In the genomic region with DNA sequence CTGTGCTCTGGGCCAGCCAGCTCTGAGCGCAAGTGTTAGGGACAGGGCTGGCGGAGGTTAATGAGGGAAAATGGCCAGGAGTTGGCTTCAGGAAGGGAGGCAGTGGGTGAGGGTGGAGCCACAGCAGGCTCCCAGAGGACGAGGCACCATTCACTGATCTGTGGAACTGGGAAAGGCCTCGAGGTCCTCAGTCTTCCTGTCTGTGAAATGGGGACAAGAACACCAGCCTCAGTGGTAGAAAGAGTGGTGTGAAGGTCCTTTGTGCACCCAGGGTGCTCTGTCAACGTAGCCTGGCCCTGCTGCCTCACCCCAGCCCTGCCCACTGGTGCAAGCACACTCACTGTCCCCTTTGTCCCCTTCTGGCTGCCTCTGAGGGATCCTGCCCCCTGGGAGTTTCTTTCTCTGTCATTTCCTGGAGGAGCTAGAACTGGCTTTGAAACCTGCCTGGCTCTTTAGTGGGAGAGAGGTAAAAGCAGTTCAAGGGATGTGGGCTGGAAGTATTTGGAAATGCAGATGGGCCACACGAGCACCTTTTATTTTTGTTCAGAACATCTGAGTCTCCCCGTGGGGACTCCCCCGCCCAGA, we compare ENCODE assay signal across 11 cellular contexts. TPM values are rescaled to one million over a fixed set of nuclear protein-coding genes. Genes with fewer than 3 reads are reported as not detected.
DNase-seq lines count a peak whose midpoint lies in the region; ATAC-seq and TF ChIP-seq lines count a peak whose summit lies in the region.
"Had no signal": no experiment of that assay in that cellular context is flagged by ENCODE, and none has a peak within 500 bp of the region (broad histone marks: within the 10 kb centered on the region; RNA-seq: fewer than 3 reads in every experiment).

No MANE protein-coding gene starts in this region.

- peaks cover 25% of the 10 kb centered on the region; the same call in 1 of the 2 replicates for H3K27me3 ChIP-seq in DOHH2 (ENCODE audit: control insufficient read depth, low read length)

- H3K9me3 Mint-ChIP-seq in activated CD8-positive, alpha-beta T cell treated with anti-CD3 and anti-CD28 coated beads, Interleukin-2, amount 10 ng/mL, durations not matched to agents 7 days and 5 days (ENCODE audit: insufficient read depth) = no peaks in the 10 kb centered on the region
- no peaks in the 10 kb centered on the region for H3K9me3 Mint-ChIP-seq in naive thymus-derived CD8-positive, alpha-beta T cell

- peak overlapping the region; percentile 92 for H3K27ac Mint-ChIP-seq in activated CD8-positive, alpha-beta T cell treated with anti-CD3 and anti-CD28 coated beads, Interleukin-2, amount 10 ng/mL, durations not matched to agents 7 days and 5 days
- H3K27ac Mint-ChIP-seq in naive thymus-derived CD8-positive, alpha-beta T cell = peak overlapping the region; percentile 41 to 91 (median 87)

- H3K27ac ChIP-seq in DOHH2 (ENCODE audit: low read depth, low read length) = no peak overlapping the region

- peak overlapping the region; percentile 72 for H3K4me3 Mint-ChIP-seq in activated CD8-positive, alpha-beta T cell treated with anti-CD3 and anti-CD28 coated beads, Interleukin-2, amount 10 ng/mL, durations not matched to agents 7 days and 5 days
- peak overlapping the region; percentile 65 to 89 (median 82) for H3K4me3 Mint-ChIP-seq in naive thymus-derived CD8-positive, alpha-beta T cell

- H3K27me3 Mint-ChIP-seq in activated CD8-positive, alpha-beta T cell treated with anti-CD3 and anti-CD28 coated beads, Interleukin-2, amount 10 ng/mL, durations not matched to agents 7 days and 5 days (ENCODE audit: low read depth) = peaks cover 23% of the 10 kb centered on the region
- peaks cover 0 to 9% (median 2%) of the 10 kb centered on the region in 5 donors for H3K27me3 Mint-ChIP-seq in naive thymus-derived CD8-positive, alpha-beta T cell

- peaks cover 22% of the 10 kb centered on the region for H3K4me1 ChIP-seq in DOHH2 (ENCODE audit: control insufficient read depth, low read length)

- peak overlapping the region; percentile 90 for H3K4me2 ChIP-seq in DOHH2 (ENCODE audit: low read length)

- peak; percentile 10 for ATAC-seq in GM21786 (IDR thresholded peaks at IDR 0.05; ENCODE audit: unreplicated experiment)
- peak; percentile 3 for ATAC-seq in activated CD8-positive, alpha-beta T cell treated with anti-CD3 and anti-CD28 coated beads, Interleukin-2, amount 10 ng/mL, durations not matched to agents 7 days and 5 days
- ATAC-seq in naive thymus-derived CD8-positive, alpha-beta T cell = peak in 1 of 2 donors; percentile 10
- ATAC-seq in HG03378 (IDR thresholded peaks at IDR 0.05; ENCODE audit: unreplicated experiment) = no peak

- no peak for TF ChIP-seq CTCF in DOHH2 (IDR thresholded peaks at IDR 0.05; ENCODE audit: low read depth, low read length, poor library complexity, severe bottlenecking)

- no peaks in the 10 kb centered on the region for H3F3A ChIP-seq in DOHH2 (ENCODE audit: control insufficient read depth, insufficient read depth)

- no peak for DNase-seq in activated CD8-positive, alpha-beta T cell treated with anti-CD3 and anti-CD28 coated beads, Interleukin-2, amount 10 ng/mL, durations not matched to agents 7 days and 5 days
- no peak for DNase-seq in naive thymus-derived CD8-positive, alpha-beta T cell
- no peak for DNase-seq in NOMO-1 treated with dmso at 0.1 percent for 144 hours (lab: John Stamatoyannopoulos, UW; ENCODE audit: unreplicated experiment)
- DNase-seq in activated CD4-positive, alpha-beta T cell treated with anti-CD3 and anti-CD28 coated beads, Interleukin-2, amount 50 U/mL, for 4 hours = no peak
- no peak for DNase-seq in stimulated activated CD4-positive, alpha-beta T cell treated with anti-CD3 and anti-CD28 coated beads, Interleukin-2, amount 100 ng/mL, for 24 hours
- DNase-seq: GF-D8, GOT3 had no signal

- H3K9me3 ChIP-seq in DOHH2 (ENCODE audit: control insufficient read depth, insufficient read depth, low read length) = no peaks in the 10 kb centered on the region

- H3K79me2 ChIP-seq in DOHH2 (ENCODE audit: control insufficient read depth, low read length) = no peaks in the 10 kb centered on the region

- peak overlapping the region; percentile 67 for H3K4me3 ChIP-seq in DOHH2 (ENCODE audit: low read length)

- H3K9me2 ChIP-seq in DOHH2 (replicated peaks; ENCODE audit: control insufficient read depth, low read length) = no peaks in the 10 kb centered on the region

- POLR2A ChIA-PET in activated CD8-positive, alpha-beta T cell treated with anti-CD3 and anti-CD28 coated beads, Interleukin-2, amount 10 ng/mL, durations not matched to agents 7 days and 5 days (lab: Charles Lee) = interaction anchor here (0.7 to 1.5 kb wide), 2 partner anchors 59 to 218 kb away, joined by 3 to 4 read pairs; no protein-coding TSS in a partner anchor
- POLR2A ChIA-PET in naive thymus-derived CD8-positive, alpha-beta T cell (lab: Charles Lee) = interaction anchor here (1.1 kb wide), 1 partner anchor 92 kb away, joined by 3 read pairs; a partner anchor contains a TSS

- CTCF ChIA-PET in activated CD8-positive, alpha-beta T cell treated with anti-CD3 and anti-CD28 coated beads, Interleukin-2, amount 10 ng/mL, durations not matched to agents 7 days and 5 days (lab: Charles Lee) = interaction anchor here (0.9 kb wide), 2 partner anchors 92 to 505 kb away, joined by 3 to 5 read pairs; a partner anchor contains a TSS

- peaks cover 31% of the 10 kb centered on the region for H3K4me1 Mint-ChIP-seq in activated CD8-positive, alpha-beta T cell treated with anti-CD3 and anti-CD28 coated beads, Interleukin-2, amount 10 ng/mL, durations not matched to agents 7 days and 5 days (ENCODE audit: low read depth)
- H3K4me1 Mint-ChIP-seq in naive thymus-derived CD8-positive, alpha-beta T cell = peaks cover 14 to 44% (median 26%) of the 10 kb centered on the region in 4 donors

- H3K36me3 Mint-ChIP-seq in activated CD8-positive, alpha-beta T cell treated with anti-CD3 and anti-CD28 coated beads, Interleukin-2, amount 10 ng/mL, durations not matched to agents 7 days and 5 days (ENCODE audit: low read depth) = no peaks in the 10 kb centered on the region
- H3K36me3 Mint-ChIP-seq in naive thymus-derived CD8-positive, alpha-beta T cell = no peaks in the 10 kb centered on the region

- H4K20me1 ChIP-seq in DOHH2 (ENCODE audit: control insufficient read depth, insufficient read depth, low read depth, low read length) = no peaks in the 10 kb centered on the region; the same call in 1 of the 2 replicates

- H3K36me3 ChIP-seq in DOHH2 (ENCODE audit: control insufficient read depth, low read length) = no peaks in the 10 kb centered on the region

RNA-seq across cellular contexts. Expression of a gene that starts 25.0 kb away (rescaled TPM):
- not detected for total RNA-seq in activated CD8-positive, alpha-beta T cell treated with anti-CD3 and anti-CD28 coated beads, Interleukin-2, amount 10 ng/mL, durations not matched to agents 7 days and 5 days
- under 1 TPM; 0.13 to 0.30 TPM for total RNA-seq in naive thymus-derived CD8-positive, alpha-beta T cell
- polyA plus RNA-seq in naive thymus-derived CD8-positive, alpha-beta T cell = under 1 TPM in 1 of 3 donors, not detected in 2; 0.09 TPM
- total RNA-seq: fibroblast of lung had no signal
- polyA plus RNA-seq: fibroblast of lung had no signal

RNA-seq across cellular contexts. Expression of a gene that starts 52.7 kb away (rescaled TPM):
- total RNA-seq in activated CD8-positive, alpha-beta T cell treated with anti-CD3 and anti-CD28 coated beads, Interleukin-2, amount 10 ng/mL, durations not matched to agents 7 days and 5 days = not detected
- total RNA-seq in naive thymus-derived CD8-positive, alpha-beta T cell = not detected
- not detected for polyA plus RNA-seq in naive thymus-derived CD8-positive, alpha-beta T cell
- total RNA-seq: fibroblast of lung had no signal
- polyA plus RNA-seq: fibroblast of lung had no signal
